ENCODE assay signal across 14 cellular contexts in the genomic region with DNA sequence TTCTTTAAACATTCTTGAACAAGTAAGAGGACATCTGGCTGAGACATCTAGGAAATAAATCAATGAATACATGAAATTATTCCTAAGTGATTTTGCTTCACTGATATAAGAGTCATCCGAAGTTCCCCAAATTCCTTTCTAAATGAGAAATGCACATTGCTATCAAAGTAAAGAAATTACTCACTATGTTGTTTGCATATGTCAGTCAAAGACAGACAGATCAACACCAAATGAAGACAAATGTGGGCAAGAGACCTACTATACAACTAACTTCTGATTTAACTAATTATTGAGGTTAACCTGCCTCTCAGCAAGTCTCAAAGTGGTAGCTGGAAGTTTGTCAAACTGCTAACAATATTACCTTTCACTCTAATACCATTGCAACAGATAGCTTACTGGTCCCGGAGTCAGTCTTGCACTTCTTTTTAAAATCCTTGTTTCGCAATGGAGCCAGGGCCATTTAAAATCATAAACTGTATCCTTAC. TPM values are rescaled to one million over a fixed set of nuclear protein-coding genes. Genes with fewer than 3 reads are reported as not detected.
DNase-seq lines count a peak whose midpoint lies in the region; ATAC-seq, FAIRE-seq and TF ChIP-seq lines count a peak whose summit lies in the region.
"Had no signal": no experiment of that assay in that cellular context is flagged by ENCODE, and none has a peak within 500 bp of the region (broad histone marks: within the 10 kb centered on the region; RNA-seq: fewer than 3 reads in every experiment).

No MANE protein-coding gene starts in this region.

- H3K4me2 ChIP-seq in PC-9, result no peak overlapping the region

- TF ChIP-seq POLR2A in stomach (IDR thresholded peaks at IDR 0.05) (no peak), Peyer's patch (IDR thresholded peaks at IDR 0.05) (no peak)

- peaks cover 72 to 82% of the 10 kb centered on the region in 2 donors for H3K36me3 Mint-ChIP-seq in CD14-positive monocyte
- H3K36me3 Mint-ChIP-seq in immature natural killer cell, result peaks cover 23 to 46% (median 34%) of the 10 kb centered on the region in 3 donors

- no TSS peak for BruUV-seq in PC-9 (replicated peaks; lab: Mats Ljungman, UMichigan)

- no peak for TF ChIP-seq EP300 in stomach (IDR thresholded peaks at IDR 0.05)

- CTCF ChIA-PET in PC-9 (lab: Charles Lee), result no interaction called here

- 78 to 86% (median 85%) methylated on average over 3 of the region's 3 CpGs for WGBS in stomach, 5 donors

- no peaks in the 10 kb centered on the region for H3K9me3 ChIP-seq in PC-9 (ENCODE audit: insufficient read depth, low read depth)
- no peaks in the 10 kb centered on the region for H3K9me3 ChIP-seq in stomach
- no peaks in the 10 kb centered on the region for H3K9me3 ChIP-seq in Peyer's patch
- H3K9me3 ChIP-seq: uterus had no signal

- H3K36me3 ChIP-seq in PC-9 (ENCODE audit: low read depth) (peaks cover 85% of the 10 kb centered on the region), stomach (peaks cover 55 to 100% (median 97%) of the 10 kb centered on the region in 4 donors), Peyer's patch (peaks cover 0 to 100% (median 0%) of the 10 kb centered on the region in 3 donors)
- H3K36me3 ChIP-seq: uterus had no signal

- no peak for ATAC-seq in HG03095 (IDR thresholded peaks at IDR 0.05; ENCODE audit: unreplicated experiment)
- no peak for ATAC-seq in HG03280 (IDR thresholded peaks at IDR 0.05; ENCODE audit: unreplicated experiment)

- peaks cover 7% of the 10 kb centered on the region for H3K79me2 ChIP-seq in PC-9 (ENCODE audit: low read depth)

- H3K27me3 Mint-ChIP-seq in CD14-positive monocyte (ENCODE audit: low read depth in 3 of 3), result no peaks in the 10 kb centered on the region
- peaks cover 0 to 3% (median 0%) of the 10 kb centered on the region in 3 donors for H3K27me3 Mint-ChIP-seq in immature natural killer cell (ENCODE audit: low read depth in 3 of 3)

- H4K20me1 ChIP-seq in PC-9 (ENCODE audit: insufficient read depth), result peaks cover 12% of the 10 kb centered on the region; the same call in 1 of the 2 replicates

- H3K9me2 ChIP-seq in PC-9 (ENCODE audit: insufficient read depth), result no peaks in the 10 kb centered on the region

- no peak overlapping the region for H3K4me3 Mint-ChIP-seq in CD14-positive monocyte
- no peak overlapping the region for H3K4me3 Mint-ChIP-seq in immature natural killer cell
- H3K4me3 Mint-ChIP-seq: nephron had no signal

- DNase-seq in CD14-positive monocyte (ENCODE audit: low spot score) (no peak), GM18507 (ENCODE audit: extremely low spot score, insufficient read length, low read depth) (no peak), PC-9 (peak in 1 of 2 experiments; percentile 64), immature natural killer cell (no peak), stomach (no peak), Peyer's patch (no peak)
- DNase-seq: COR-L47, NCI-H187, uterus had no signal

- POLR2A ChIA-PET in PC-9 (lab: Charles Lee; ENCODE audit: unreplicated experiment), result no interaction called here

- no peaks in the 10 kb centered on the region for H3K9me3 Mint-ChIP-seq in CD14-positive monocyte
- no peaks in the 10 kb centered on the region for H3K9me3 Mint-ChIP-seq in immature natural killer cell
- H3K9me3 Mint-ChIP-seq: nephron had no signal

- peaks cover 20% of the 10 kb centered on the region; the same call in 1 of the 2 replicates for H3F3A ChIP-seq in PC-9 (ENCODE audit: insufficient read depth, low read depth)

- H2AFZ ChIP-seq in PC-9, result no peak overlapping the region

- H3K27ac ChIP-seq in PC-9 (peak overlapping the region; percentile 31; the same call in 1 of the 2 replicates), stomach (no peak overlapping the region), Peyer's patch (no peak overlapping the region)
- H3K27ac ChIP-seq: cardiac muscle cell, skin epidermis, uterus had no signal

- TF ChIP-seq CTCF in CD14-positive monocyte (IDR thresholded peaks at IDR 0.05) (no peak), PC-9 (conservative IDR thresholded peaks at IDR 0.05) (no peak), stomach (IDR thresholded peaks at IDR 0.05) (no peak), Peyer's patch (IDR thresholded peaks at IDR 0.05) (no peak)

- H3K4me1 ChIP-seq in PC-9 (replicated peaks; ENCODE audit: insufficient read depth) (peaks cover 21% of the 10 kb centered on the region), stomach (peaks cover 0 to 13% (median 2%) of the 10 kb centered on the region in 4 donors), Peyer's patch (no peaks in the 10 kb centered on the region)
- H3K4me1 ChIP-seq: uterus had no signal

- H3K4me1 Mint-ChIP-seq in CD14-positive monocyte (peaks cover 52% of the 10 kb centered on the region), immature natural killer cell (peaks cover 48 to 72% of the 10 kb centered on the region in 2 donors)
- H3K4me1 Mint-ChIP-seq: nephron had no signal

- no peaks in the 10 kb centered on the region for H3K27me3 ChIP-seq in PC-9 (ENCODE audit: insufficient read depth, low read depth)
- no peaks in the 10 kb centered on the region for H3K27me3 ChIP-seq in stomach
- H3K27me3 ChIP-seq in Peyer's patch, result no peaks in the 10 kb centered on the region
- H3K27me3 ChIP-seq: cardiac muscle cell, uterus had no signal

- FAIRE-seq in GM18507 (lab: Jason Lieb, UNC), result peak; percentile 80

- H3K27ac Mint-ChIP-seq in CD14-positive monocyte (peak overlapping the region in 4 of 7 donors; percentile 6 to 81 (median 68)), immature natural killer cell (peak overlapping the region; percentile 18 to 74 (median 36))
- H3K27ac Mint-ChIP-seq: nephron had no signal

- intact Hi-C loops in CD14-positive monocyte (cut with micrococcal nuclease), result loop anchor here in 1 of 2 donors (10.0 kb wide), 1 partner anchor 596 kb away; the partner anchor contains the start of gene AGTPBP1
- intact Hi-C loops in PC-9 (cut with micrococcal nuclease; ENCODE audit: unreplicated experiment), result no loop called here
- intact Hi-C loops in stomach (cut with DNase I; ENCODE audit: low total_unique reads), result no loop called here

- no peak overlapping the region for H3K4me3 ChIP-seq in PC-9
- no peak overlapping the region for H3K4me3 ChIP-seq in stomach
- no peak overlapping the region for H3K4me3 ChIP-seq in Peyer's patch
- H3K4me3 ChIP-seq: cardiac muscle cell, skin epidermis, uterus had no signal

RNA-seq across cellular contexts. Expression of gene TUT7, which starts 13.2 kb away (rescaled TPM):
- polyA plus RNA-seq in CD14-positive monocyte (10 to 100 TPM; 14.2 to 27.9 TPM), immature natural killer cell (10 to 100 TPM; 16.1 to 34.4 (median 18.0) TPM), stomach (10 to 100 TPM; 11.9 to 13.9 (median 13.8) TPM)
- total RNA-seq in PC-9 (2021) (30.1 and 36.1 TPM in 2 replicates), stomach (100 to 1,000 TPM in 1 of 5 donors, 10 to 100 TPM in 4; 45.6 to 143 (median 58.3) TPM), Peyer's patch (10 to 100 TPM; 36.8 to 99.9 (median 50.4) TPM)

RNA-seq across cellular contexts. Expression of gene ISCA1, which starts 58.7 kb away (rescaled TPM):
- 10 to 100 TPM; 36.9 to 46.7 TPM for polyA plus RNA-seq in CD14-positive monocyte
- 21.5 and 29.6 TPM in 2 replicates for total RNA-seq in PC-9 (2021)
- 10 to 100 TPM; 50.8 to 95.3 (median 74.9) TPM for polyA plus RNA-seq in immature natural killer cell
- 10 to 100 TPM in 4 of 5 donors, 1 to 10 TPM in 1; 5.8 to 80.4 (median 28.0) TPM for total RNA-seq in stomach
- polyA plus RNA-seq in stomach, result 10 to 100 TPM; 19.0 to 45.2 (median 36.4) TPM
- total RNA-seq in Peyer's patch, result 10 to 100 TPM; 13.8 to 35.8 (median 31.9) TPM
